ENCODE assay signal across 23 cellular contexts in the genomic region with DNA sequence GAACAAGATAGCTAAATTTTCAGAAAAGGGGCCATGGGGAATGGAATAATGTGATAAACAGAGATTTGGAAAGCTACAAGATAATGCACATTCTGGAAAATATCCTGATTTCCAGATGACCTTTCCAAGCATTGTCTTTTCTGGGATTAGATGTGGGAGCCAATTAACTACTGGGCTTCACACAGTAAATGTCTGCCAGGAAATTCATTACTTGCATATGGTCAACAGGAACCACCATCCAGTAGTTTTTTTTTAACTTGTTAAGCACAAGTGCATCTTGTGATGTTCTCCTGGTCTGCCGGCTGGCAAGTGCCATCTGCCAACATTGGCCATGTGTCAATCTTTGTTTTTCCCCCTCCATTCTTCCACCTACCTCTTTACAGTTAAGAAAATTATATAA.
DNase-seq lines count a peak whose midpoint lies in the region; ATAC-seq and TF ChIP-seq lines count a peak whose summit lies in the region.
"Had no signal": no experiment of that assay in that cellular context is flagged by ENCODE, and none has a peak within 500 bp of the region (broad histone marks: within the 10 kb centered on the region; RNA-seq: fewer than 3 reads in every experiment).

No MANE protein-coding gene starts in this region.

- intact Hi-C loops in ovary (cut with DNase I): no loop called here

- 53 to 84% (median 68%) methylated on average over 1 of the region's 1 CpG for WGBS in ovary, 3 donors

- H3K9me3 ChIP-seq in ovary: no peaks in the 10 kb centered on the region
- H3K9me3 ChIP-seq: gastrocnemius medialis, MG63, Peyer's patch, vagina had no signal

- H3K4me3 ChIP-seq in ovary: no peak overlapping the region
- H3K4me3 ChIP-seq: gastrocnemius medialis, GM23248, MG63, Peyer's patch, vagina had no signal

- in situ Hi-C loops in G401 (cut with HindIII; ENCODE audit: low sequenced_read_pairs): no loop called here

- TF ChIP-seq EP300 in ovary (IDR thresholded peaks at IDR 0.05): no peak

- DNase-seq in Ammon's horn (ENCODE audit: low spot score) (peak; percentile 19), G401 (ENCODE audit: low spot score) (peak; percentile 52), NCI-H446 treated with DMSO at 0.1 percent for 48 hours (lab: John Stamatoyannopoulos, UW) (peak; percentile 98), cerebellum (ENCODE audit: low spot score) (peak; percentile 16), ovary (no peak), islet precursor cell (no peak)
- DNase-seq: activated CD4-positive, alpha-beta T cell treated with anti-CD3 and anti-CD28 coated beads, Interleukin-2, amount 10 ng/mL, durations not matched to agents 7 days and 5 days; activated gamma-delta T cell treated with Interleukin-2 at 50 U/mL for 16 hours; activated T-cell treated with anti-CD3 and anti-CD28 coated beads, Interleukin-2, amount 50 U/mL, for 24 hours; DND-41; gastrocnemius medialis; GM23248; hippocampal formation; KG1; MG63; midbrain; NCI-H1436 treated with DMSO at 0.1 percent for 48 hours; Peyer's patch; SHP77 treated with DMSO at 0.1 percent for 48 hours had no signal

- no peak overlapping the region for H3K27ac ChIP-seq in ovary
- H3K27ac ChIP-seq: gastrocnemius medialis, GM23248, Peyer's patch, vagina had no signal

- no peaks in the 10 kb centered on the region for H3K27me3 ChIP-seq in ovary
- H3K27me3 ChIP-seq: gastrocnemius medialis, Peyer's patch, vagina had no signal

- no peaks in the 10 kb centered on the region for H3K36me3 ChIP-seq in ovary
- H3K36me3 ChIP-seq: gastrocnemius medialis, MG63, Peyer's patch, vagina had no signal

- ATAC-seq in GM21381 (IDR thresholded peaks at IDR 0.05; ENCODE audit: unreplicated experiment): no peak
- no peak for ATAC-seq in HG02870 (IDR thresholded peaks at IDR 0.05; ENCODE audit: unreplicated experiment)
- ATAC-seq: gastrocnemius medialis; natural killer cell treated with Interleukin-12 subunit alpha and Interleukin-12 subunit beta and Interleukin-15 and Interleukin-18, amount 100 ng/mL, for 72 hours had no signal

- TF ChIP-seq POLR2A in ovary (IDR thresholded peaks at IDR 0.05): no peak

- no peaks in the 10 kb centered on the region for H3K4me1 ChIP-seq in ovary (ENCODE audit: insufficient read depth)

- TF ChIP-seq CTCF in ovary (IDR thresholded peaks at IDR 0.05): no peak

Comparison
In these comparisons a context has a peak if more than half of its experiments do, and no peak if none do; other contexts are left out.
1. DNase-seq: peak in Ammon's horn (single experiment), G401 (single experiment), NCI-H446 treated with DMSO at 0.1 percent for 48 hours (single experiment) and cerebellum (single experiment); none in ovary (0 of 5) and islet precursor cell (single experiment).